8 cellular contexts compared by ENCODE assay signal in the genomic region with DNA sequence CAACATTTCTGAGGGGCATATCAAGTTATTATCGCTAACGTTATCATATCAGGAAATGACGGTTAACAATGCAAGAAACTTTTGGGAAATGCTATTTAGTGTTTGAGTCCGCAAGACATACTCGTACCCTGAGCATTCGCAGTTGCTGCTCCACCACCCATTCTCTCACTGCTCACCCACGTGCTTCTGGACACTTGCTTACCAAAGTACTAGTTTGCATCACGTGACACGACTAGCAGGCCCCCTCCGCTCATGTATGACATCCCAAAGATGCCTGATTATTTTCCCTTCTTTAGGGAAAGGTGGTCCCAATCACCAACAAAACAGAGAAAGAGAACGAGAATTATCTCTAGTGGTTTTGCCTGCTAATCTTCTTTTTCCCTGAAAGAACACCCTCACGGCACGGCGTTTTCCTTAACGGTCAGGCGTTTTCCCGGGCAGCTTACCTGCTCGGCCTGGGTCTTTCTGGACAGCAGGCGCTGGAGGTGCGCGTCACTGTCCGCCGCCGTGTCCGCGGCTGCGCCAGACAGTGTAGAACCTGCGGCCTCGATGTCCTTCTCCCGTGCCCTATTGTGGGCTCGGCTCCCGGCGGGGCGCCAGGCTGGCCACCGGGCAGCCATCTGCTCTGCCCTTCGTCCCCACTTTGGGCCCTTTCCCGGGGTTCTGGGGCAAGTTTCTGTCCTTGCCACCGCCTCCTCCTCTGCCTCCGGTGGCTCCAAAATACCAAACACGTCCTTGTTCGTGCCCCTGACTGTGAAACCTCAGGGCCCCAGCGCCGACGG. TPM values are rescaled to one million over a fixed set of nuclear protein-coding genes. Genes with fewer than 3 reads are reported as not detected.
DNase-seq lines count a peak whose midpoint lies in the region; ATAC-seq and TF ChIP-seq lines count a peak whose summit lies in the region.

A gene (plus strand): TSS at position 492 of the 782 bp plus-strand sequence. CDS start 58 bp downstream, at position 550.

- peak; percentile 14 to 61 for TF ChIP-seq POLR2A in tibial nerve (IDR thresholded peaks at IDR 0.05)

- peak within 1 kb of the TSS; percentile 79 for H3K9ac ChIP-seq in parathyroid adenoma

- H3K9me3 Mint-ChIP-seq in T-cell: no peaks in the 10 kb centered on the region

- no peaks in the 10 kb centered on the region for H3K9me3 ChIP-seq in cardiac muscle cell (ENCODE audit: low read depth)
- H3K9me3 ChIP-seq in parathyroid adenoma (ENCODE audit: control insufficient read depth, low read length): no peaks in the 10 kb centered on the region
- H3K9me3 ChIP-seq in tibial nerve: no peaks in the 10 kb centered on the region

- peak; percentile 89 for ATAC-seq in HG02759 (IDR thresholded peaks at IDR 0.05; ENCODE audit: unreplicated experiment)
- ATAC-seq in T-cell (replicated peaks in 1 of 4): peak; percentile 79 to 91 (median 90)

- H3K36me3 ChIP-seq in cardiac muscle cell: no peaks in the 10 kb centered on the region
- H3K36me3 ChIP-seq in parathyroid adenoma (ENCODE audit: control insufficient read depth, insufficient read depth, low read length): no peaks in the 10 kb centered on the region
- peaks cover 0 to 21% (median 0%) of the 10 kb centered on the region in 3 donors for H3K36me3 ChIP-seq in tibial nerve

- POLR2A ChIA-PET in T-cell (lab: Charles Lee): interaction anchor here (0.7 to 1.1 kb wide), 4 partner anchors 51 to 92 kb away, joined by 3 to 4 read pairs (median 3); a partner anchor contains a TSS

- H3K27me3 ChIP-seq in cardiac muscle cell (no peaks in the 10 kb centered on the region), parathyroid adenoma (ENCODE audit: control insufficient read depth, insufficient read depth, low read length) (no peaks in the 10 kb centered on the region), tibial nerve (no peaks in the 10 kb centered on the region)

- H3K4me2 ChIP-seq in parathyroid adenoma (ENCODE audit: low read length): peak within 1 kb of the TSS; percentile 99

- peaks cover 29% of the 10 kb centered on the region for H3K79me2 ChIP-seq in parathyroid adenoma

- WGBS in adipose tissue, 3 donors: 0 to 1% (median 0%) methylated on average over 44 of the region's 44 CpGs
- 0% methylated on average over 32 to 44 of the region's 44 CpGs for WGBS in tibial nerve, 2 donors

- H3K27ac Mint-ChIP-seq in T-cell: peak within 1 kb of the TSS; percentile 99 to 100

- peak within 1 kb of the TSS; percentile 88 to 96 (median 96) for H3K4me3 Mint-ChIP-seq in T-cell

- CTCF ChIA-PET in T-cell (lab: Charles Lee): interaction anchor here in 1 of 2 donors (1.6 kb wide), 1 partner anchor 22 kb away, joined by 3 read pairs; no protein-coding TSS in a partner anchor

- TF ChIP-seq EP300 in tibial nerve (IDR thresholded peaks at IDR 0.05): peak; percentile 76 to 97

- peaks cover 7% of the 10 kb centered on the region for H3K36me3 Mint-ChIP-seq in T-cell

- H2AFZ ChIP-seq in parathyroid adenoma: peak within 1 kb of the TSS; percentile 89

- peaks cover 8% of the 10 kb centered on the region for H3K4me1 ChIP-seq in cardiac muscle cell (ENCODE audit: low read depth)
- H3K4me1 ChIP-seq in parathyroid adenoma: no peaks in the 10 kb centered on the region
- H3K4me1 ChIP-seq in tibial nerve: peaks cover 0 to 43% (median 19%) of the 10 kb centered on the region in 4 donors

- no peaks in the 10 kb centered on the region for H3K27me3 Mint-ChIP-seq in T-cell

- no peak within 1 kb of the TSS for H3K27ac ChIP-seq in adipose tissue (ENCODE audit: low read depth, low read length)
- peak within 1 kb of the TSS; percentile 97 for H3K27ac ChIP-seq in cardiac muscle cell
- peak within 1 kb of the TSS; percentile 91 for H3K27ac ChIP-seq in parathyroid adenoma
- H3K27ac ChIP-seq in tibial nerve: peak within 1 kb of the TSS; percentile 90 to 99 (median 94)

- peaks cover 46 to 54% (median 49%) of the 10 kb centered on the region in 3 donors for H3K4me1 Mint-ChIP-seq in T-cell

- TF ChIP-seq CTCF in GM12865 (IDR thresholded peaks at IDR 0.05; ENCODE audit: insufficient read depth, low read depth, low read length, missing control alignments) (no peak), cardiac muscle cell (IDR thresholded peaks at IDR 0.05; ENCODE audit: low read depth, low read length) (no peak), parathyroid adenoma (IDR thresholded peaks at IDR 0.05) (no peak), tibial nerve (IDR thresholded peaks at IDR 0.05) (peak in 2 of 5 experiments; percentile 49 to 67)

- peak within 1 kb of the TSS; percentile 100 for H3K4me3 ChIP-seq in GM12865 (ENCODE audit: low read depth, low read length)
- peak within 1 kb of the TSS; percentile 54 for H3K4me3 ChIP-seq in cardiac muscle cell
- H3K4me3 ChIP-seq in parathyroid adenoma (ENCODE audit: low read depth, low read length): peak within 1 kb of the TSS; percentile 98
- H3K4me3 ChIP-seq in tibial nerve: peak within 1 kb of the TSS; percentile 58 to 98 (median 94)

- DNase-seq in GM12865 (ENCODE audit: low read depth) (peak; percentile 97), NCI-H1417 treated with DMSO at 0.1 percent for 48 hours (lab: John Stamatoyannopoulos, UW) (peak; percentile 87), T-cell (peak; percentile 72 to 92 (median 83)), cardiac muscle cell (ENCODE audit: low read depth in 1 of 2, low spot score in 1 of 2) (peak; percentile 97 to 98), tibial nerve (ENCODE audit: low spot score in 2 of 2) (peak; percentile 79 to 95)

RNA-seq across cellular contexts. Expression of the gene that starts here (rescaled TPM):
- total RNA-seq in T-cell (10 to 100 TPM; 34.1 to 50.7 (median 36.1) TPM), cardiac muscle cell (26.4 and 40.8 TPM in 2 replicates), tibial nerve (10 to 100 TPM; 23.4 to 53.7 (median 34.9) TPM)
- polyA plus RNA-seq in adipose tissue (10 to 100 TPM; 13.6 to 37.1 (median 29.4) TPM), cardiac muscle cell (31.9 and 32.1 TPM in 2 replicates)
